8 cellular contexts compared by ENCODE assay signal in genomic region chr4:154399259-154399974, GRCh38.
DNase-seq lines count a peak whose midpoint lies in the region; ATAC-seq and TF ChIP-seq lines count a peak whose summit lies in the region.

No MANE protein-coding gene starts in this region.

- no peaks in the 10 kb centered on the region for H3K9me3 Mint-ChIP-seq in neural progenitor cell
- H3K9me3 Mint-ChIP-seq in CD8-positive, alpha-beta memory T cell, result peaks cover 0 to 11% (median 2%) of the 10 kb centered on the region in 5 donors

- H3K4me2 ChIP-seq in neural progenitor cell, result no peak overlapping the region

- no peak overlapping the region for H3K27ac Mint-ChIP-seq in neural progenitor cell
- H3K27ac Mint-ChIP-seq in CD8-positive, alpha-beta memory T cell, result no peak overlapping the region

- H3K9me3 ChIP-seq in BE2C (no peaks in the 10 kb centered on the region), neural progenitor cell (ENCODE audit: low read depth) (no peaks in the 10 kb centered on the region)
- no peaks in the 10 kb centered on the region for H3K9me3 ChIP-seq in CD8-positive, alpha-beta memory T cell (ENCODE audit: low read length)

- CTCF ChIA-PET in CD8-positive, alpha-beta memory T cell (lab: Charles Lee), result no interaction called here

- no peak for DNase-seq in BE2C
- DNase-seq in LoVo (ENCODE audit: low spot score), result peak; percentile 49
- peak; percentile 36 for DNase-seq in dedifferentiated amniotic fluid mesenchymal stem cell (ENCODE audit: extremely low spot score)
- peak; percentile 29 for DNase-seq in neural progenitor cell (ENCODE audit: low spot score)
- DNase-seq in CD8-positive, alpha-beta memory T cell, result no peak
- no peak for DNase-seq in OCI-M2 (lab: John Stamatoyannopoulos, UW; ENCODE audit: unreplicated experiment)

- no peaks in the 10 kb centered on the region for H4K20me1 ChIP-seq in neural progenitor cell (ENCODE audit: low read depth)

- H3K36me3 ChIP-seq in BE2C, result no peaks in the 10 kb centered on the region
- H3K36me3 ChIP-seq in neural progenitor cell, result no peaks in the 10 kb centered on the region
- no peaks in the 10 kb centered on the region for H3K36me3 ChIP-seq in CD8-positive, alpha-beta memory T cell (ENCODE audit: insufficient read depth, low read length)

- H3K9ac ChIP-seq in neural progenitor cell, result no peak overlapping the region

- H3K4me3 ChIP-seq in BE2C (ENCODE audit: low read depth, low read length), result no peak overlapping the region
- no peak overlapping the region for H3K4me3 ChIP-seq in neural progenitor cell
- no peak overlapping the region for H3K4me3 ChIP-seq in CD8-positive, alpha-beta memory T cell (ENCODE audit: low read length)

- no peaks in the 10 kb centered on the region for H3K27me3 ChIP-seq in BE2C
- no peaks in the 10 kb centered on the region for H3K27me3 ChIP-seq in neural progenitor cell
- H3K27me3 ChIP-seq in CD8-positive, alpha-beta memory T cell (ENCODE audit: insufficient read depth, low read length, poor library complexity, severe bottlenecking), result no peaks in the 10 kb centered on the region

- no peaks in the 10 kb centered on the region for H3K4me1 Mint-ChIP-seq in neural progenitor cell
- H3K4me1 Mint-ChIP-seq in CD8-positive, alpha-beta memory T cell, result no peaks in the 10 kb centered on the region

- H3K27ac ChIP-seq in neural progenitor cell, result no peak overlapping the region
- no peak overlapping the region for H3K27ac ChIP-seq in CD8-positive, alpha-beta memory T cell (ENCODE audit: low read depth, low read length)

- no peaks in the 10 kb centered on the region for H3K36me3 Mint-ChIP-seq in neural progenitor cell
- no peaks in the 10 kb centered on the region for H3K36me3 Mint-ChIP-seq in CD8-positive, alpha-beta memory T cell

- no peaks in the 10 kb centered on the region for H3K4me1 ChIP-seq in BE2C
- H3K4me1 ChIP-seq in neural progenitor cell, result no peaks in the 10 kb centered on the region
- H3K4me1 ChIP-seq in CD8-positive, alpha-beta memory T cell (ENCODE audit: insufficient read depth, low read length), result no peaks in the 10 kb centered on the region

- H3K79me2 ChIP-seq in neural progenitor cell (ENCODE audit: low read depth), result no peaks in the 10 kb centered on the region

- H2AFZ ChIP-seq in neural progenitor cell (replicated peaks), result peak overlapping the region; percentile 65

- POLR2A ChIA-PET in CD8-positive, alpha-beta memory T cell (lab: Charles Lee), result no interaction called here

- ATAC-seq in HG03108 (IDR thresholded peaks at IDR 0.05; ENCODE audit: unreplicated experiment) (no peak), HG02870 (IDR thresholded peaks at IDR 0.05; ENCODE audit: unreplicated experiment) (no peak)

- TF ChIP-seq CTCF in BE2C (IDR thresholded peaks at IDR 0.05; ENCODE audit: low read depth, low read length) (peak; percentile 53), neural progenitor cell (IDR thresholded peaks at IDR 0.05) (peak; percentile 37)

- no peaks in the 10 kb centered on the region for H3F3A ChIP-seq in neural progenitor cell (ENCODE audit: low read depth)

- no peaks in the 10 kb centered on the region for H3K27me3 Mint-ChIP-seq in neural progenitor cell (ENCODE audit: insufficient read depth, low read depth)
- H3K27me3 Mint-ChIP-seq in CD8-positive, alpha-beta memory T cell, result peaks cover under 1 to 2% of the 10 kb centered on the region in 2 donors

- no peak overlapping the region for H3K4me3 Mint-ChIP-seq in neural progenitor cell
- H3K4me3 Mint-ChIP-seq in CD8-positive, alpha-beta memory T cell, result no peak overlapping the region

Comparison
In these comparisons a context has a peak if more than half of its experiments do, and no peak if none do; other contexts are left out.
1. DNase-seq: peak in LoVo (single experiment), dedifferentiated amniotic fluid mesenchymal stem cell (single experiment) and neural progenitor cell (single experiment); none in BE2C (single experiment), CD8-positive, alpha-beta memory T cell (0 of 5) and OCI-M2 (single experiment).